ENCODE assay signal across 11 cellular contexts in genomic region chr10:8056378-8056777, GRCh38. TPM values are rescaled to one million over a fixed set of nuclear protein-coding genes. Genes with fewer than 3 reads are reported as not detected.
DNase-seq lines count a peak whose midpoint lies in the region; ATAC-seq and TF ChIP-seq lines count a peak whose summit lies in the region.
"Had no signal": no experiment of that assay in that cellular context is flagged by ENCODE, and none has a peak within 500 bp of the region (broad histone marks: within the 10 kb centered on the region; RNA-seq: fewer than 3 reads in every experiment).

No MANE protein-coding gene starts in this region.

- peaks cover 36% of the 10 kb centered on the region for H4K20me1 ChIP-seq in DND-41 (ENCODE audit: insufficient read depth, low read length)
- no peaks in the 10 kb centered on the region for H4K20me1 ChIP-seq in GM23248 (ENCODE audit: insufficient read depth)

- no peak for TF ChIP-seq POLR2A in GM18505 (IDR thresholded peaks at IDR 0.05; ENCODE audit: borderline replicate concordance, extremely low read depth, insufficient read depth, insufficient read length)

- no peaks in the 10 kb centered on the region for H3F3A ChIP-seq in GM23248 (ENCODE audit: insufficient read depth)

- H3K4me2 ChIP-seq in DND-41 (ENCODE audit: insufficient read depth, low read length): peak overlapping the region; percentile 70
- peak overlapping the region; percentile 88 for H3K4me2 ChIP-seq in parathyroid adenoma (ENCODE audit: low read length)
- no peak overlapping the region for H3K4me2 ChIP-seq in GM23248 (ENCODE audit: unreplicated experiment)

- H3K27ac ChIP-seq in DND-41 (ENCODE audit: low read length): peak overlapping the region; percentile 95
- H3K27ac ChIP-seq in Panc1 (ENCODE audit: low read length): peak overlapping the region; percentile 23; the same call in 1 of the 2 replicates
- peak overlapping the region; percentile 92 for H3K27ac ChIP-seq in epithelial cell of prostate
- H3K27ac ChIP-seq in parathyroid adenoma: peak overlapping the region; percentile 98
- H3K27ac ChIP-seq in GM23248: no peak overlapping the region
- no peak overlapping the region for H3K27ac ChIP-seq in WERI-Rb-1

- ATAC-seq in DND-41 (ENCODE audit: insufficient read depth, low read depth) (no peak), Panc1 (no peak), HG02763 (IDR thresholded peaks at IDR 0.05; ENCODE audit: unreplicated experiment) (no peak), GM18505 (IDR thresholded peaks at IDR 0.05; ENCODE audit: unreplicated experiment) (no peak)

- no peak for TF ChIP-seq CTCF in DND-41 (IDR thresholded peaks at IDR 0.05; ENCODE audit: borderline replicate concordance, extremely low read depth, low read length, poor library complexity, severe bottlenecking)
- no peak for TF ChIP-seq CTCF in Panc1 (IDR thresholded peaks at IDR 0.05)
- TF ChIP-seq CTCF in parathyroid adenoma (IDR thresholded peaks at IDR 0.05): no peak
- no peak for TF ChIP-seq CTCF in WERI-Rb-1 (IDR thresholded peaks at IDR 0.05; ENCODE audit: low read depth, low read length)

- H3K9me3 ChIP-seq in DND-41 (ENCODE audit: insufficient read depth, low read length, severe bottlenecking): no peaks in the 10 kb centered on the region
- H3K9me3 ChIP-seq in Panc1 (ENCODE audit: control insufficient read depth, insufficient read depth, low read depth, low read length): no peaks in the 10 kb centered on the region
- no peaks in the 10 kb centered on the region for H3K9me3 ChIP-seq in parathyroid adenoma (ENCODE audit: control insufficient read depth, low read length)
- no peaks in the 10 kb centered on the region for H3K9me3 ChIP-seq in GM23248 (ENCODE audit: low read depth)
- H3K9me3 ChIP-seq in WERI-Rb-1 (ENCODE audit: severe bottlenecking): peaks cover 4% of the 10 kb centered on the region

- H2AFZ ChIP-seq in DND-41 (ENCODE audit: low read depth, low read length): no peak overlapping the region
- no peak overlapping the region for H2AFZ ChIP-seq in parathyroid adenoma
- no peak overlapping the region for H2AFZ ChIP-seq in GM23248

- no TSS peak for BruUV-seq in Panc1 (replicated peaks; lab: Mats Ljungman, UMichigan)

- H3K36me3 ChIP-seq in DND-41 (ENCODE audit: insufficient read depth, low read length) (peaks cover 56% of the 10 kb centered on the region), Panc1 (ENCODE audit: control insufficient read depth, insufficient read depth, low read length) (no peaks in the 10 kb centered on the region), parathyroid adenoma (ENCODE audit: control insufficient read depth, insufficient read depth, low read length) (peaks cover 28% of the 10 kb centered on the region), GM23248 (ENCODE audit: low read depth) (no peaks in the 10 kb centered on the region), WERI-Rb-1 (no peaks in the 10 kb centered on the region)

- DNase-seq in DND-41: no peak
- no peak for DNase-seq in Panc1 (ENCODE audit: low read depth, low spot score)
- no peak for DNase-seq in epithelial cell of prostate (ENCODE audit: low read depth, low spot score)
- no peak for DNase-seq in GM23248
- no peak for DNase-seq in WERI-Rb-1
- DNase-seq: amniotic stem cell, NCI-H2029 treated with DMSO at 0.1 percent for 48 hours had no signal

- POLR2A ChIA-PET in Panc1 (lab: Charles Lee): interaction anchor here (0.6 kb wide), 1 partner anchor 554 kb away, joined by 3 read pairs; no protein-coding TSS in a partner anchor

- intact Hi-C loops in Panc1 (cut with micrococcal nuclease; ENCODE audit: unreplicated experiment): no loop called here

- CTCF ChIA-PET in Panc1 (lab: Charles Lee): no interaction called here

- H3K79me2 ChIP-seq in DND-41 (ENCODE audit: insufficient read depth, low read length) (peaks cover 77% of the 10 kb centered on the region), parathyroid adenoma (peaks cover 68% of the 10 kb centered on the region), GM23248 (ENCODE audit: insufficient read depth) (no peaks in the 10 kb centered on the region)

- H3K27me3 ChIP-seq in DND-41 (ENCODE audit: insufficient read depth, low read length, poor library complexity) (no peaks in the 10 kb centered on the region), Panc1 (ENCODE audit: control insufficient read depth, insufficient read depth, low read length) (no peaks in the 10 kb centered on the region), parathyroid adenoma (ENCODE audit: control insufficient read depth, insufficient read depth, low read length) (no peaks in the 10 kb centered on the region), GM23248 (replicated peaks; ENCODE audit: insufficient read depth) (peaks cover 80% of the 10 kb centered on the region), WERI-Rb-1 (ENCODE audit: insufficient read depth, low read depth, severe bottlenecking) (peaks cover 55% of the 10 kb centered on the region)

- H3K4me1 ChIP-seq in DND-41 (ENCODE audit: insufficient read depth, low read length) (peaks cover 49% of the 10 kb centered on the region), Panc1 (ENCODE audit: control insufficient read depth, insufficient read depth, low read length) (no peaks in the 10 kb centered on the region), parathyroid adenoma (no peaks in the 10 kb centered on the region), GM23248 (ENCODE audit: insufficient read depth) (no peaks in the 10 kb centered on the region)

- 74 to 78% methylated on average over 6 of the region's 6 CpGs for WGBS in GM23248 (ENCODE audit: low coverage in 1 of 2, low lambda C conversion rate in 2 of 2, missing lambda C conversion rate in 2 of 2), 2 experiments

- H3K9me2 ChIP-seq in GM23248 (ENCODE audit: insufficient read depth): no peaks in the 10 kb centered on the region

- in situ Hi-C loops in Panc1 (cut with HindIII; ENCODE audit: low pct_unique_long_range_greater_than_20kb, low sequenced_read_pairs): no loop called here
- in situ Hi-C loops in GM23248 (cut with MboI): no loop called here

- H3K9ac ChIP-seq in DND-41 (ENCODE audit: low read depth, low read length): peak overlapping the region; percentile 94
- H3K9ac ChIP-seq in parathyroid adenoma: peak overlapping the region; percentile 98
- no peak overlapping the region for H3K9ac ChIP-seq in GM23248

- H3K4me3 ChIP-seq in DND-41 (ENCODE audit: low read depth in 1 of 2, low read length in 2 of 2): peak overlapping the region; percentile 32 to 65
- H3K4me3 ChIP-seq in Panc1 (ENCODE audit: low read depth in 2 of 2, low read length in 2 of 2): peak overlapping the region; percentile 47 to 57
- H3K4me3 ChIP-seq in parathyroid adenoma (ENCODE audit: low read depth, low read length): peak overlapping the region; percentile 79
- H3K4me3 ChIP-seq in GM23248: no peak overlapping the region
- H3K4me3 ChIP-seq in WERI-Rb-1 (ENCODE audit: low read depth, low read length): no peak overlapping the region

RNA-seq across cellular contexts. Expression of gene GATA3, which starts 1.9 kb away (rescaled TPM):
- 5.9 TPM for total RNA-seq in Panc1 (2021; ENCODE audit: unreplicated experiment)
- 13.7 TPM for polyA plus RNA-seq in Panc1 (2012; ENCODE audit: insufficient read length)
- not detected in 2 replicates for total RNA-seq in GM23248 (2014; rRNA removed; shearing (Covaris generic))
- not detected in 2 replicates for polyA plus RNA-seq in GM23248 (2016; fragmentation: Nextera tagmentation; extraction: Ambion mirVana)
- total RNA-seq: G401 had no signal

Comparison
In these comparisons a context has a peak if more than half of its experiments do, and no peak if none do; other contexts are left out.
1. H3K27ac ChIP-seq: peak in DND-41 (single experiment), Panc1 (single experiment), epithelial cell of prostate (single experiment) and parathyroid adenoma (single experiment); none in GM23248 (single experiment) and WERI-Rb-1 (single experiment).
2. H3K4me3 ChIP-seq: peak in DND-41 (2 of 2), Panc1 (2 of 2) and parathyroid adenoma (single experiment); none in GM23248 (single experiment) and WERI-Rb-1 (single experiment).